In genomic region chr19:41641879-41642485, GRCh38 we compare ENCODE assay signal across 8 cellular contexts. TPM values are rescaled to one million over a fixed set of nuclear protein-coding genes. Genes with fewer than 3 reads are reported as not detected.
DNase-seq lines count a peak whose midpoint lies in the region; ATAC-seq, FAIRE-seq and TF ChIP-seq lines count a peak whose summit lies in the region.

No MANE protein-coding gene starts in this region.

- H3F3A ChIP-seq in DOHH2 (ENCODE audit: control insufficient read depth, insufficient read depth) (no peaks in the 10 kb centered on the region), Loucy (ENCODE audit: low read depth) (no peaks in the 10 kb centered on the region)

- H3K79me2 ChIP-seq in DOHH2 (ENCODE audit: control insufficient read depth, low read length) (no peaks in the 10 kb centered on the region), Loucy (ENCODE audit: insufficient read depth, low read length) (no peaks in the 10 kb centered on the region)

- WGBS in small intestine, 3 donors: 3 to 6% (median 3%) methylated on average over 6 of the region's 6 CpGs

- H2AFZ ChIP-seq in Loucy (ENCODE audit: low read length): no peak overlapping the region

- no peaks in the 10 kb centered on the region for H3K4me1 ChIP-seq in DOHH2 (ENCODE audit: control insufficient read depth, low read length)
- no peaks in the 10 kb centered on the region for H3K4me1 ChIP-seq in Loucy (ENCODE audit: insufficient read depth, low read length, poor library complexity, severe bottlenecking)
- H3K4me1 ChIP-seq in left ventricle myocardium inferior: no peaks in the 10 kb centered on the region
- H3K4me1 ChIP-seq in small intestine (ENCODE audit: control insufficient read depth in 2 of 2, insufficient read depth in 1 of 2, low read depth in 1 of 2, low read length in 1 of 2): no peaks in the 10 kb centered on the region

- ATAC-seq in SK-N-SH treated with all-trans-retinoic acid at 6 μM for 48 hours (peak; percentile 94), GM21825 (IDR thresholded peaks at IDR 0.05; ENCODE audit: unreplicated experiment) (no peak), GM21360 (IDR thresholded peaks at IDR 0.05; ENCODE audit: unreplicated experiment) (no peak)

- intact Hi-C loops in left ventricle myocardium inferior (cut with micrococcal nuclease): no loop called here

- H3K27ac ChIP-seq in DOHH2 (ENCODE audit: low read depth, low read length) (no peak overlapping the region), left ventricle myocardium inferior (replicated peaks) (no peak overlapping the region), small intestine (ENCODE audit: low read depth in 1 of 2, low read length in 1 of 2) (no peak overlapping the region)

- H4K20me1 ChIP-seq in DOHH2 (ENCODE audit: control insufficient read depth, insufficient read depth, low read depth, low read length) (no peaks in the 10 kb centered on the region), Loucy (ENCODE audit: insufficient read depth, low read length, poor library complexity, severe bottlenecking) (no peaks in the 10 kb centered on the region)

- TF ChIP-seq CTCF in DOHH2 (IDR thresholded peaks at IDR 0.05; ENCODE audit: low read depth, low read length, poor library complexity, severe bottlenecking) (peak; percentile 96), Loucy (conservative IDR thresholded peaks at IDR 0.05; ENCODE audit: low read length) (peak; percentile 95), left ventricle myocardium inferior (IDR thresholded peaks at IDR 0.05; ENCODE audit: borderline replicate concordance) (peak; percentile 89)

- H3K4me2 ChIP-seq in DOHH2 (ENCODE audit: low read length) (no peak overlapping the region), Loucy (ENCODE audit: low read depth, low read length, poor library complexity, severe bottlenecking) (no peak overlapping the region)

- H3K4me3 ChIP-seq in DOHH2 (ENCODE audit: low read length) (no peak overlapping the region), Loucy (ENCODE audit: low read length, poor library complexity, severe bottlenecking) (no peak overlapping the region), left ventricle myocardium inferior (no peak overlapping the region), small intestine (ENCODE audit: low read depth in 1 of 2, low read length in 2 of 2) (no peak overlapping the region)

- H3K9ac ChIP-seq in Loucy (ENCODE audit: low read depth, low read length, poor library complexity, severe bottlenecking): no peak overlapping the region

- FAIRE-seq in small intestine (lab: Jason Lieb, UNC): no peak

- peak; percentile 43 for DNase-seq in activated naive CD8-positive, alpha-beta T cell treated with anti-CD3 and anti-CD28 coated beads, Interleukin-2, amount 50 U/mL, for 16 hours (ENCODE audit: low read depth, low spot score)
- DNase-seq in left ventricle myocardium inferior (no peak), small intestine (peak; percentile 70)

- no peaks in the 10 kb centered on the region for H3K9me3 ChIP-seq in DOHH2 (ENCODE audit: control insufficient read depth, insufficient read depth, low read length)
- no peaks in the 10 kb centered on the region for H3K9me3 ChIP-seq in Loucy (ENCODE audit: insufficient read depth, low read depth, low read length)
- no peaks in the 10 kb centered on the region for H3K9me3 ChIP-seq in left ventricle myocardium inferior (replicated peaks)
- H3K9me3 ChIP-seq in small intestine (ENCODE audit: control insufficient read depth, low read depth): no peaks in the 10 kb centered on the region

- H3K36me3 ChIP-seq in DOHH2 (ENCODE audit: control insufficient read depth, low read length): no peaks in the 10 kb centered on the region
- no peaks in the 10 kb centered on the region for H3K36me3 ChIP-seq in Loucy (ENCODE audit: insufficient read depth, low read length)
- no peaks in the 10 kb centered on the region for H3K36me3 ChIP-seq in left ventricle myocardium inferior
- H3K36me3 ChIP-seq in small intestine (ENCODE audit: control insufficient read depth in 2 of 2, insufficient read depth in 2 of 2, low read length in 2 of 2): no peaks in the 10 kb centered on the region

- H3K9me2 ChIP-seq in DOHH2 (replicated peaks; ENCODE audit: control insufficient read depth, low read length): no peaks in the 10 kb centered on the region
- H3K9me2 ChIP-seq in Loucy (replicated peaks; ENCODE audit: low read depth, low read length): no peaks in the 10 kb centered on the region

- H3K27me3 ChIP-seq in DOHH2 (ENCODE audit: control insufficient read depth, low read length) (peaks cover 6% of the 10 kb centered on the region; the same call in 1 of the 2 replicates), Loucy (ENCODE audit: insufficient read depth, low read length, poor library complexity, severe bottlenecking) (no peaks in the 10 kb centered on the region), left ventricle myocardium inferior (ENCODE audit: low read depth) (peaks cover 67% of the 10 kb centered on the region), small intestine (ENCODE audit: control insufficient read depth in 2 of 2, insufficient read depth in 2 of 2, low read length in 2 of 2) (peaks cover 0 to 2% of the 10 kb centered on the region in 2 donors)

TF ChIP-seq in SK-N-SH treated with all-trans-retinoic acid at 6 μM for 48 hours, 23 proteins besides CTCF, POLR2A, EP300 and RAD21:
- TF ChIP-seq RARB (CRISPR knock-in tag; IDR thresholded peaks at IDR 0.05) (no peak), SNAI2 (CRISPR knock-in tag; IDR thresholded peaks at IDR 0.05) (no peak), OSR1 (CRISPR knock-in tag; IDR thresholded peaks at IDR 0.05) (no peak), ZNF565 (CRISPR knock-in tag; conservative IDR thresholded peaks at IDR 0.05; ENCODE audit: low read depth) (no peak), CSRNP3 (CRISPR knock-in tag; IDR thresholded peaks at IDR 0.05) (no peak), ZC3H10 (CRISPR knock-in tag; IDR thresholded peaks at IDR 0.05) (no peak), CREB5 (CRISPR knock-in tag; IDR thresholded peaks at IDR 0.05; ENCODE audit: low read depth) (no peak), TCF4 (CRISPR knock-in tag; IDR thresholded peaks at IDR 0.05; ENCODE audit: borderline replicate concordance) (no peak), ZFP30 (CRISPR knock-in tag; IDR thresholded peaks at IDR 0.05) (no peak), PPARA (CRISPR knock-in tag; IDR thresholded peaks at IDR 0.05; ENCODE audit: borderline replicate concordance) (no peak), ZNF70 (CRISPR knock-in tag; IDR thresholded peaks at IDR 0.05) (no peak), CSDC2 (CRISPR knock-in tag; IDR thresholded peaks at IDR 0.05) (no peak)
- TF ChIP-seq, protein P1, sequence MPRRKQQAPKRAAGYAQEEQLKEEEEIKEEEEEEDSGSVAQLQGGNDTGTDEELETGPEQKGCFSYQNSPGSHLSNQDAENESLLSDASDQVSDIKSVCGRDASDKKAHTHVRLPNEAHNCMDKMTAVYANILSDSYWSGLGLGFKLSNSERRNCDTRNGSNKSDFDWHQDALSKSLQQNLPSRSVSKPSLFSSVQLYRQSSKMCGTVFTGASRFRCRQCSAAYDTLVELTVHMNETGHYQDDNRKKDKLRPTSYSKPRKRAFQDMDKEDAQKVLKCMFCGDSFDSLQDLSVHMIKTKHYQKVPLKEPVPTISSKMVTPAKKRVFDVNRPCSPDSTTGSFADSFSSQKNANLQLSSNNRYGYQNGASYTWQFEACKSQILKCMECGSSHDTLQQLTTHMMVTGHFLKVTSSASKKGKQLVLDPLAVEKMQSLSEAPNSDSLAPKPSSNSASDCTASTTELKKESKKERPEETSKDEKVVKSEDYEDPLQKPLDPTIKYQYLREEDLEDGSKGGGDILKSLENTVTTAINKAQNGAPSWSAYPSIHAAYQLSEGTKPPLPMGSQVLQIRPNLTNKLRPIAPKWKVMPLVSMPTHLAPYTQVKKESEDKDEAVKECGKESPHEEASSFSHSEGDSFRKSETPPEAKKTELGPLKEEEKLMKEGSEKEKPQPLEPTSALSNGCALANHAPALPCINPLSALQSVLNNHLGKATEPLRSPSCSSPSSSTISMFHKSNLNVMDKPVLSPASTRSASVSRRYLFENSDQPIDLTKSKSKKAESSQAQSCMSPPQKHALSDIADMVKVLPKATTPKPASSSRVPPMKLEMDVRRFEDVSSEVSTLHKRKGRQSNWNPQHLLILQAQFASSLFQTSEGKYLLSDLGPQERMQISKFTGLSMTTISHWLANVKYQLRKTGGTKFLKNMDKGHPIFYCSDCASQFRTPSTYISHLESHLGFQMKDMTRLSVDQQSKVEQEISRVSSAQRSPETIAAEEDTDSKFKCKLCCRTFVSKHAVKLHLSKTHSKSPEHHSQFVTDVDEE (CRISPR knock-in tag; IDR thresholded peaks at IDR 0.05): no peak

RNA-seq across cellular contexts. Expression of gene CEACAM4, which starts 15.1 kb away (rescaled TPM):
- 0.25 TPM for total RNA-seq in left ventricle myocardium inferior
- under 1 TPM in 1 of 3 donors, not detected in 2; 0.39 TPM for polyA plus RNA-seq in small intestine

RNA-seq across cellular contexts. Expression of gene CEACAM7, which starts 46.1 kb away (rescaled TPM):
- total RNA-seq in left ventricle myocardium inferior: 0.16 TPM
- polyA plus RNA-seq in small intestine: under 1 TPM in 1 of 3 donors, not detected in 2; 0.33 TPM
